2 cellular contexts compared by ENCODE assay signal in the genomic region with DNA sequence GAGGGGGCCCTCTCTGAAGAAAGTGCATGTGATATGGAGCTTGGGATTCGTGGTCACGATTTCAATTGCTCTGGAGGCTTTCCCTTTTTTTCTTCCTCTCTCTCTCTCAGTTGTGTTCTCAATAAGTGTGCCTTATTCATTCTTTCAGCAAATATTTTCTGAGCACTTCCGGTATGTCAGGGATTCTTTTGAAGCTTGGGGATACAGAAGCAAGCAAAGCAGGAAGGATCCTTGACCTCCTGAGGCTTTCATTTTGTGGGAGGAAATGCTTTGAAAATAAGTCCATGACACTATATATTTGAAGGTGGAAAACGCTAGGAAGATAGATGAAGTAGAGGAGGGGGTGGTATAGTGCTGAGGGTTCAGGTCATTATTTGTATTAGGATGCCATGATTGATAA.
TF ChIP-seq lines count a peak whose summit lies in the region.

No MANE protein-coding gene starts in this region.

TF ChIP-seq in HepG2, 621 proteins besides CTCF, POLR2A, EP300 and RAD21:
- TF ChIP-seq, protein P1, sequence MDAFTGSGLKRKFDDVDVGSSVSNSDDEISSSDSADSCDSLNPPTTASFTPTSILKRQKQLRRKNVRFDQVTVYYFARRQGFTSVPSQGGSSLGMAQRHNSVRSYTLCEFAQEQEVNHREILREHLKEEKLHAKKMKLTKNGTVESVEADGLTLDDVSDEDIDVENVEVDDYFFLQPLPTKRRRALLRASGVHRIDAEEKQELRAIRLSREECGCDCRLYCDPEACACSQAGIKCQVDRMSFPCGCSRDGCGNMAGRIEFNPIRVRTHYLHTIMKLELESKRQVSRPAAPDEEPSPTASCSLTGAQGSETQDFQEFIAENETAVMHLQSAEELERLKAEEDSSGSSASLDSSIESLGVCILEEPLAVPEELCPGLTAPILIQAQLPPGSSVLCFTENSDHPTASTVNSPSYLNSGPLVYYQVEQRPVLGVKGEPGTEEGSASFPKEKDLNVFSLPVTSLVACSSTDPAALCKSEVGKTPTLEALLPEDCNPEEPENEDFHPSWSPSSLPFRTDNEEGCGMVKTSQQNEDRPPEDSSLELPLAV (CRISPR knock-in tag; conservative IDR thresholded peaks at IDR 0.05; ENCODE audit: low read depth): no peak
- TF ChIP-seq ZNF282 (IDR thresholded peaks at IDR 0.05; ENCODE audit: partially characterized antibody): no peak
- TF ChIP-seq FOXC1 (CRISPR knock-in tag; IDR thresholded peaks at IDR 0.05; ENCODE audit: borderline replicate concordance): no peak
- TF ChIP-seq RARA (CRISPR knock-in tag; IDR thresholded peaks at IDR 0.05): 0 out of 2 replicates have a peak, but pooled peaks have one; percentile 29
- no peak for TF ChIP-seq SOX13 (IDR thresholded peaks at IDR 0.05)
- peak in 1 of 2 experiments; percentile 21; a peak in 1 of 4 replicates for TF ChIP-seq SOX13 (CRISPR knock-in tag; conservative IDR thresholded peaks at IDR 0.05 in 1 of 2, IDR thresholded peaks at IDR 0.05 in 1 of 2)
- TF ChIP-seq MED1 (CRISPR knock-in tag; IDR thresholded peaks at IDR 0.05): 0 out of 2 replicates have a peak, but pooled peaks have one; percentile 16
- TF ChIP-seq ESRRA (CRISPR knock-in tag; IDR thresholded peaks at IDR 0.05; ENCODE audit: low read depth): no peak
- no peak for TF ChIP-seq ZNF570 (CRISPR knock-in tag; IDR thresholded peaks at IDR 0.05; ENCODE audit: borderline replicate concordance)
- no peak for TF ChIP-seq ELF1 (CRISPR knock-in tag; IDR thresholded peaks at IDR 0.05)
- TF ChIP-seq ETV5 (CRISPR knock-in tag; IDR thresholded peaks at IDR 0.05; ENCODE audit: borderline replicate concordance): peak; percentile 35; the same call in 1 of the 2 replicates
- TF ChIP-seq, protein P2, sequence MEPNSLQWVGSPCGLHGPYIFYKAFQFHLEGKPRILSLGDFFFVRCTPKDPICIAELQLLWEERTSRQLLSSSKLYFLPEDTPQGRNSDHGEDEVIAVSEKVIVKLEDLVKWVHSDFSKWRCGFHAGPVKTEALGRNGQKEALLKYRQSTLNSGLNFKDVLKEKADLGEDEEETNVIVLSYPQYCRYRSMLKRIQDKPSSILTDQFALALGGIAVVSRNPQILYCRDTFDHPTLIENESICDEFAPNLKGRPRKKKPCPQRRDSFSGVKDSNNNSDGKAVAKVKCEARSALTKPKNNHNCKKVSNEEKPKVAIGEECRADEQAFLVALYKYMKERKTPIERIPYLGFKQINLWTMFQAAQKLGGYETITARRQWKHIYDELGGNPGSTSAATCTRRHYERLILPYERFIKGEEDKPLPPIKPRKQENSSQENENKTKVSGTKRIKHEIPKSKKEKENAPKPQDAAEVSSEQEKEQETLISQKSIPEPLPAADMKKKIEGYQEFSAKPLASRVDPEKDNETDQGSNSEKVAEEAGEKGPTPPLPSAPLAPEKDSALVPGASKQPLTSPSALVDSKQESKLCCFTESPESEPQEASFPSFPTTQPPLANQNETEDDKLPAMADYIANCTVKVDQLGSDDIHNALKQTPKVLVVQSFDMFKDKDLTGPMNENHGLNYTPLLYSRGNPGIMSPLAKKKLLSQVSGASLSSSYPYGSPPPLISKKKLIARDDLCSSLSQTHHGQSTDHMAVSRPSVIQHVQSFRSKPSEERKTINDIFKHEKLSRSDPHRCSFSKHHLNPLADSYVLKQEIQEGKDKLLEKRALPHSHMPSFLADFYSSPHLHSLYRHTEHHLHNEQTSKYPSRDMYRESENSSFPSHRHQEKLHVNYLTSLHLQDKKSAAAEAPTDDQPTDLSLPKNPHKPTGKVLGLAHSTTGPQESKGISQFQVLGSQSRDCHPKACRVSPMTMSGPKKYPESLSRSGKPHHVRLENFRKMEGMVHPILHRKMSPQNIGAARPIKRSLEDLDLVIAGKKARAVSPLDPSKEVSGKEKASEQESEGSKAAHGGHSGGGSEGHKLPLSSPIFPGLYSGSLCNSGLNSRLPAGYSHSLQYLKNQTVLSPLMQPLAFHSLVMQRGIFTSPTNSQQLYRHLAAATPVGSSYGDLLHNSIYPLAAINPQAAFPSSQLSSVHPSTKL (CRISPR knock-in tag; IDR thresholded peaks at IDR 0.05): peak; percentile 40; the same call in 1 of the 2 replicates
- TF ChIP-seq NR2F6 (IDR thresholded peaks at IDR 0.05): peak; percentile 45; the same call in 1 of the 2 replicates
- no peak for TF ChIP-seq NR2F6 (CRISPR knock-in tag; IDR thresholded peaks at IDR 0.05)
- TF ChIP-seq TCF7 (IDR thresholded peaks at IDR 0.05; ENCODE audit: low read depth): peak; percentile 49; the same call in 1 of the 2 replicates
- 0 out of 2 replicates have a peak, but pooled peaks have one; percentile 14 for TF ChIP-seq NCOA2 (CRISPR knock-in tag; IDR thresholded peaks at IDR 0.05)
TF ChIP-seq in HepG2: peak in this region for 8.

TF ChIP-seq in endothelial cell of umbilical vein, 7 proteins besides CTCF, POLR2A, EP300 and RAD21:
- TF ChIP-seq GATA2 (IDR thresholded peaks at IDR 0.05; ENCODE audit: insufficient read depth, insufficient read length, low read depth, low read length): no peak
- TF ChIP-seq EZH2 (IDR thresholded peaks at IDR 0.05; ENCODE audit: borderline replicate concordance, low read depth, low read length, severe bottlenecking): no peak
